In genomic region chr2:96602330-96602823, GRCh38 we compare ENCODE assay signal across 16 cellular contexts. TPM values are rescaled to one million over a fixed set of nuclear protein-coding genes. Genes with fewer than 3 reads are reported as not detected.
DNase-seq lines count a peak whose midpoint lies in the region; ATAC-seq, FAIRE-seq and TF ChIP-seq lines count a peak whose summit lies in the region.
"Had no signal": no experiment of that assay in that cellular context is flagged by ENCODE, and none has a peak within 500 bp of the region (broad histone marks: within the 10 kb centered on the region; RNA-seq: fewer than 3 reads in every experiment).

No MANE protein-coding gene starts in this region.

- H3K9ac ChIP-seq in K562 (ENCODE audit: insufficient read depth in 1 of 2, low read depth in 2 of 2, low read length in 2 of 2): peak overlapping the region in 1 of 2 experiments; percentile 63; a peak in 2 of 4 replicates
- H3K9ac ChIP-seq in neuronal stem cell (ENCODE audit: low read depth, low read length, poor library complexity): no peak overlapping the region

- no peak overlapping the region for H2BK120ac ChIP-seq in neuronal stem cell (ENCODE audit: low read depth, low read length)

- H2AFZ ChIP-seq in K562 (ENCODE audit: low read depth, low read length) (no peak overlapping the region), neuronal stem cell (ENCODE audit: low read length) (no peak overlapping the region)

- H3K18ac ChIP-seq in neuronal stem cell (ENCODE audit: low read length): no peak overlapping the region

- peaks cover 8% of the 10 kb centered on the region for H3K4me1 Mint-ChIP-seq in Calu3 (ENCODE audit: low read depth, unreplicated experiment)

- no peak overlapping the region for H3K4me3 Mint-ChIP-seq in Calu3 (ENCODE audit: low read depth, unreplicated experiment)

- 0 out of 2 replicates have a peak, but pooled peaks cover 4% of the 10 kb centered on the region for H4K20me1 ChIP-seq in K562 (replicated peaks; ENCODE audit: control insufficient read depth, insufficient read depth, low read length)

- intact Hi-C loops in Calu3 (cut with micrococcal nuclease; ENCODE audit: unreplicated experiment): no loop called here
- intact Hi-C loops in K562 (cut with micrococcal nuclease): no loop called here
- intact Hi-C loops in mucosa of descending colon (cut with DNase I, micrococcal nuclease): no loop called here

- H3K4me2 ChIP-seq in K562 (ENCODE audit: insufficient read depth, low read length) (no peak overlapping the region; the same call in 1 of the 2 replicates), neuronal stem cell (ENCODE audit: insufficient read depth, low read length, poor library complexity, severe bottlenecking) (no peak overlapping the region)

- H2BK12ac ChIP-seq in neuronal stem cell (ENCODE audit: low read length): no peak overlapping the region

- H3K27me3 ChIP-seq in K562 (ENCODE audit: control insufficient read depth in 2 of 2, insufficient read depth in 2 of 2, low read length in 2 of 2): no peaks in the 10 kb centered on the region
- no peaks in the 10 kb centered on the region for H3K27me3 ChIP-seq in MG63
- H3K27me3 ChIP-seq in neuronal stem cell (ENCODE audit: control insufficient read depth in 3 of 3, insufficient read depth in 3 of 3, low read depth in 1 of 3, low read length in 3 of 3): no peaks in the 10 kb centered on the region
- H3K27me3 ChIP-seq: esophagus muscularis mucosa had no signal

- H3K4ac ChIP-seq in neuronal stem cell (ENCODE audit: low read length): no peak overlapping the region

- DNase-seq in Calu3 (peak; percentile 31), LNCaP clone FGC (ENCODE audit: low read depth) (peak; percentile 17), K562 (ENCODE audit: extremely low read depth in 1 of 4, low spot score in 3 of 4) (peak in 1 of 4 experiments; percentile 7), mucosa of descending colon (peak; percentile 57 to 72 (median 64)), MG63 (no peak), hypothalamus (lab: John Stamatoyannopoulos, UW) (no peak), NCI-H1048 (lab: John Stamatoyannopoulos, UW) (no peak), neuronal stem cell (ENCODE audit: low spot score) (no peak)
- DNase-seq: activated CD4-positive, CD25-positive, alpha-beta regulatory T cell treated with anti-CD3 and anti-CD28 coated beads, Interleukin-2, amount 50 U/mL, for 72 hours; activated gamma-delta T cell; COR-L47; NCI-H1436; NCI-H82 had no signal

- H3K79me2 ChIP-seq in K562 (ENCODE audit: control insufficient read depth, insufficient read depth, low read length): no peaks in the 10 kb centered on the region; the same call in 2 of the 3 replicates

- H3K9me3 Mint-ChIP-seq in Calu3 (ENCODE audit: low read depth, unreplicated experiment): no peaks in the 10 kb centered on the region

- H3K4me3 ChIP-seq in LNCaP clone FGC (ENCODE audit: low read depth, low read length): no peak overlapping the region
- no peak overlapping the region for H3K4me3 ChIP-seq in K562
- H3K4me3 ChIP-seq in mucosa of descending colon: no peak overlapping the region
- H3K4me3 ChIP-seq in MG63: no peak overlapping the region
- no peak overlapping the region for H3K4me3 ChIP-seq in neuronal stem cell (ENCODE audit: low read length in 2 of 2)
- H3K4me3 ChIP-seq: esophagus muscularis mucosa, thoracic aorta had no signal

- H3K9me1 ChIP-seq in K562 (ENCODE audit: control insufficient read depth, insufficient read depth, low read length): no peaks in the 10 kb centered on the region

- H2BK5ac ChIP-seq in neuronal stem cell (ENCODE audit: low read length): no peak overlapping the region

- no peak for FAIRE-seq in K562 (lab: Jason Lieb, UNC)

- no peak overlapping the region for H3K14ac ChIP-seq in neuronal stem cell (ENCODE audit: low read length)

- CTCF ChIA-PET in Calu3 (lab: Charles Lee): interaction anchor here (1.0 kb wide), 1 partner anchor 198 kb away, joined by 5 read pairs; no protein-coding TSS in a partner anchor
- CTCF ChIA-PET in K562 (lab: Yijun Ruan, JAX; ENCODE audit: low intra/inter-chr PET ratio): interaction anchor here (0.6 kb wide), 1 partner anchor 161 kb away, joined by 3 read pairs; no protein-coding TSS in a partner anchor

- no peak overlapping the region for H4K91ac ChIP-seq in neuronal stem cell (ENCODE audit: low read depth, low read length, poor library complexity)

- H3K36me3 Mint-ChIP-seq in Calu3 (ENCODE audit: insufficient read depth, unreplicated experiment): peaks cover 27% of the 10 kb centered on the region

- H2AK5ac ChIP-seq in neuronal stem cell (ENCODE audit: low read depth, low read length): no peak overlapping the region

- no peak overlapping the region for H4K8ac ChIP-seq in neuronal stem cell (ENCODE audit: low read depth, low read length)

- H3K4me1 ChIP-seq in K562 (replicated peaks in 1 of 2; ENCODE audit: control insufficient read depth in 2 of 2, insufficient read depth in 2 of 2, low read length in 2 of 2) (peaks cover 5 to 8% of the 10 kb centered on the region in 2 experiments; a peak in 4 of 5 replicates), mucosa of descending colon (ENCODE audit: low read depth) (no peaks in the 10 kb centered on the region), neuronal stem cell (ENCODE audit: control insufficient read depth in 2 of 2, insufficient read depth in 1 of 2, low read depth in 1 of 2, low read length in 2 of 2) (peaks cover 5 to 6% of the 10 kb centered on the region in 2 donors)

- ATAC-seq in K562 (peak; percentile 48), mucosa of descending colon (peak; percentile 92)

- TF ChIP-seq POLR2A in K562 (conservative IDR thresholded peaks at IDR 0.05): no peak

- no peaks in the 10 kb centered on the region for H3K79me1 ChIP-seq in neuronal stem cell (ENCODE audit: low read depth, low read length)

- H3K23ac ChIP-seq in neuronal stem cell (ENCODE audit: low read depth, low read length, poor library complexity): no peak overlapping the region

- H3K36me3 ChIP-seq in K562 (ENCODE audit: control insufficient read depth, insufficient read depth, low read length) (peaks cover 92% of the 10 kb centered on the region), mucosa of descending colon (ENCODE audit: low read depth) (peaks cover 12% of the 10 kb centered on the region), MG63 (peaks cover 92% of the 10 kb centered on the region), neuronal stem cell (replicated peaks in 1 of 2; ENCODE audit: control insufficient read depth in 2 of 2, insufficient read depth in 2 of 2, low read length in 2 of 2) (peaks cover 54 to 97% of the 10 kb centered on the region in 2 donors)

- BruUV-seq in Calu3 (replicated peaks; lab: Mats Ljungman, UMichigan) (no TSS peak), K562 (replicated peaks; lab: Mats Ljungman, UMichigan) (no TSS peak)

- in situ Hi-C loops in K562 (cut with MboI): no loop called here

- POLR2A ChIA-PET in K562 (lab: Yijun Ruan, JAX): interaction anchor here (1.0 to 2.7 kb wide), 6 partner anchors 9 to 48 kb away, joined by 3 to 7 read pairs (median 6); partner anchors contain the start of gene KANSL3

- H3K9me3 ChIP-seq in K562 (replicated peaks; ENCODE audit: control insufficient read depth, insufficient read depth, low read depth, low read length) (no peaks in the 10 kb centered on the region), mucosa of descending colon (no peaks in the 10 kb centered on the region), MG63 (no peaks in the 10 kb centered on the region; the same call in 1 of the 2 replicates), neuronal stem cell (replicated peaks in 1 of 2; ENCODE audit: control insufficient read depth in 2 of 2, insufficient read depth in 1 of 2, low read depth in 1 of 2, low read length in 2 of 2) (no peaks in the 10 kb centered on the region)
- H3K9me3 ChIP-seq: esophagus muscularis mucosa, thoracic aorta had no signal

- no peak for TF ChIP-seq RAD21 in K562 (CRISPR knock-in tag; conservative IDR thresholded peaks at IDR 0.05 in 1 of 2, IDR thresholded peaks at IDR 0.05 in 1 of 2)

- H3K27ac ChIP-seq in K562 (ENCODE audit: extremely low read depth, low read depth, low read length) (peak overlapping the region; percentile 43; the same call in 1 of the 3 replicates), neuronal stem cell (replicated peaks; ENCODE audit: low read length) (no peak overlapping the region)
- H3K27ac ChIP-seq: thoracic aorta had no signal

- no peak overlapping the region for H3K27ac Mint-ChIP-seq in Calu3 (ENCODE audit: unreplicated experiment)

- H2BK15ac ChIP-seq in neuronal stem cell (ENCODE audit: low read length): no peak overlapping the region

- TF ChIP-seq CTCF in Calu3 (IDR thresholded peaks at IDR 0.05; ENCODE audit: unreplicated experiment) (no peak), LNCaP clone FGC (IDR thresholded peaks at IDR 0.05; ENCODE audit: control insufficient read depth, extremely low read depth, insufficient read depth) (peak; percentile 52), K562 (IDR thresholded peaks at IDR 0.05 in 2 of 3, conservative IDR thresholded peaks at IDR 0.05 in 1 of 3; ENCODE audit: insufficient read depth in 2 of 3, low read depth in 1 of 3, low read length in 3 of 3) (peak; percentile 6 to 16 (median 14); a peak in 1 of 6 replicates), mucosa of descending colon (IDR thresholded peaks at IDR 0.05) (no peak)

- no peak for TF ChIP-seq EP300 in K562 (IDR thresholded peaks at IDR 0.05; ENCODE audit: low read length)

- H3K27me3 Mint-ChIP-seq in Calu3 (ENCODE audit: unreplicated experiment): no peaks in the 10 kb centered on the region

- 100% methylated on average over 2 of the region's 2 CpGs for WGBS in K562 (ENCODE audit: insufficient coverage, low coverage, missing lambda C conversion rate)
- no CpG with 5 or more reads among the region's 2 CpGs for WGBS in neuronal stem cell (ENCODE audit: extremely low coverage in 2 of 2, insufficient read length in 2 of 2, insufficient replicate concordance in 1 of 2), 2 donors

RNA-seq across cellular contexts. Expression of gene KANSL3, which starts 35.7 kb away (rescaled TPM):
- total RNA-seq in Calu3 (2022): 39.6 and 43.9 TPM in 2 replicates
- total RNA-seq in K562 (2011; cell fraction: chromatin; rRNA removed; ENCODE audit: low replicate concordance): 185 and 224 TPM in 2 replicates
- total RNA-seq in K562 (2011; cell fraction: nucleolus; rRNA removed): 117 and 128 TPM in 2 replicates
- total RNA-seq in K562 (2011; cell fraction: nucleoplasm; rRNA removed): 131 and 167 TPM in 2 replicates
- total RNA-seq in K562 (2014; rRNA removed): 32.8 and 34.4 TPM in 2 replicates
- total RNA-seq in K562 (2014; rRNA removed; fragmentation: Illumina TruSeq; extraction: Trizol): 25.5 and 29.1 TPM in 2 replicates
- 30.0 and 31.1 TPM in 2 replicates for total RNA-seq in K562 (2015; rRNA removed; fragmentation: Illumina TruSeq; extraction: Trizol)
- 43.7 and 46.2 TPM in 2 replicates for total RNA-seq in K562 (2021)
- 27.1 and 35.5 TPM in 2 replicates for polyA plus RNA-seq in K562 (2011; rRNA removed)
- 28.7 and 29.0 TPM in 2 replicates for polyA plus RNA-seq in K562 (2011; cell fraction: cytosol; rRNA removed)
- polyA plus RNA-seq in K562 (2011; cell fraction: nucleus; rRNA removed): 80.3 and 95.3 TPM in 2 replicates
- polyA plus RNA-seq in K562 (2012): 35.6 and 36.3 TPM in 2 replicates
- polyA plus RNA-seq in K562 (2014; fragmentation: Illumina TruSeq; extraction: Trizol): 33.8 and 36.5 TPM in 2 replicates
- polyA plus RNA-seq in K562 (2014; fragmentation: Nextera tagmentation; extraction: Ambion mirVana): 10 to 100 TPM; 11.3 to 20.1 TPM
- polyA plus RNA-seq in K562 (2014; rRNA removed): 27.9 and 31.3 TPM in 2 replicates
- 62.4 and 65.0 TPM in 2 replicates for polyA minus RNA-seq in K562 (2011; rRNA and poly(A)+ RNA removed)
- 25.7 and 31.9 TPM in 2 replicates for polyA minus RNA-seq in K562 (2011; cell fraction: cytosol; rRNA and poly(A)+ RNA removed)
- polyA minus RNA-seq in K562 (2011; cell fraction: nucleus; rRNA and poly(A)+ RNA removed): 55.6 and 71.6 TPM in 2 replicates
- total RNA-seq in mucosa of descending colon: 10 to 100 TPM; 36.1 to 64.7 (median 49.2) TPM
- total RNA-seq in MG63 (2014; rRNA removed; shearing (Covaris generic); ENCODE audit: low replicate concordance): 23.9 and 34.5 TPM in 2 replicates
- 23.8 TPM for polyA plus RNA-seq in neuronal stem cell (2013, experiment 1 of 2)
- polyA plus RNA-seq in neuronal stem cell (2013, experiment 2 of 2): 23.9 TPM

RNA-seq across cellular contexts. Expression of gene FER1L5, which starts 40.2 kb away (rescaled TPM):
- total RNA-seq in Calu3 (2022): not detected in 2 replicates
- 0.19 TPM in 1 of 2 replicates, not detected in the other for total RNA-seq in K562 (2011; cell fraction: chromatin; rRNA removed; ENCODE audit: low replicate concordance)
- total RNA-seq in K562 (2011; cell fraction: nucleolus; rRNA removed): not detected in 2 replicates
- not detected in 2 replicates for total RNA-seq in K562 (2011; cell fraction: nucleoplasm; rRNA removed)
- total RNA-seq in K562 (2014; rRNA removed): not detected in 2 replicates
- not detected in 2 replicates for total RNA-seq in K562 (2014; rRNA removed; fragmentation: Illumina TruSeq; extraction: Trizol)
- not detected in 2 replicates for total RNA-seq in K562 (2015; rRNA removed; fragmentation: Illumina TruSeq; extraction: Trizol)
- not detected in 2 replicates for total RNA-seq in K562 (2021)
- 0.01 TPM in 1 of 2 replicates, not detected in the other for polyA plus RNA-seq in K562 (2011; rRNA removed)
- not detected in 2 replicates for polyA plus RNA-seq in K562 (2011; cell fraction: cytosol; rRNA removed)
- not detected in 2 replicates for polyA plus RNA-seq in K562 (2011; cell fraction: nucleus; rRNA removed)
- not detected in 2 replicates for polyA plus RNA-seq in K562 (2012)
- polyA plus RNA-seq in K562 (2014; fragmentation: Illumina TruSeq; extraction: Trizol): not detected in 2 replicates
- polyA plus RNA-seq in K562 (2014; fragmentation: Nextera tagmentation; extraction: Ambion mirVana): under 1 TPM; 0.01 TPM
- polyA plus RNA-seq in K562 (2014; rRNA removed): not detected in 2 replicates
- 0.03 TPM in 1 of 2 replicates, not detected in the other for polyA minus RNA-seq in K562 (2011; rRNA and poly(A)+ RNA removed)
- polyA minus RNA-seq in K562 (2011; cell fraction: cytosol; rRNA and poly(A)+ RNA removed): not detected in 2 replicates
- not detected in 2 replicates for polyA minus RNA-seq in K562 (2011; cell fraction: nucleus; rRNA and poly(A)+ RNA removed)
- under 1 TPM in 1 of 3 donors, not detected in 2; 0.09 TPM for total RNA-seq in mucosa of descending colon
- not detected in 2 replicates for total RNA-seq in MG63 (2014; rRNA removed; shearing (Covaris generic); ENCODE audit: low replicate concordance)
- 0.47 TPM for polyA plus RNA-seq in neuronal stem cell (2013, experiment 1 of 2)
- polyA plus RNA-seq in neuronal stem cell (2013, experiment 2 of 2): 0.47 TPM
- total RNA-seq: H4, thoracic aorta had no signal

Comparison
In these comparisons a context has a peak if more than half of its experiments do, and no peak if none do; other contexts are left out.
1. DNase-seq: peak in Calu3 (single experiment), LNCaP clone FGC (single experiment) and mucosa of descending colon (3 of 3); none in MG63 (single experiment), hypothalamus (0 of 51), NCI-H1048 (single experiment) and neuronal stem cell (single experiment).
2. CTCF ChIP-seq: peak in LNCaP clone FGC (single experiment) and K562 (3 of 3); none in Calu3 (single experiment) and mucosa of descending colon (single experiment).